In the genomic region with DNA sequence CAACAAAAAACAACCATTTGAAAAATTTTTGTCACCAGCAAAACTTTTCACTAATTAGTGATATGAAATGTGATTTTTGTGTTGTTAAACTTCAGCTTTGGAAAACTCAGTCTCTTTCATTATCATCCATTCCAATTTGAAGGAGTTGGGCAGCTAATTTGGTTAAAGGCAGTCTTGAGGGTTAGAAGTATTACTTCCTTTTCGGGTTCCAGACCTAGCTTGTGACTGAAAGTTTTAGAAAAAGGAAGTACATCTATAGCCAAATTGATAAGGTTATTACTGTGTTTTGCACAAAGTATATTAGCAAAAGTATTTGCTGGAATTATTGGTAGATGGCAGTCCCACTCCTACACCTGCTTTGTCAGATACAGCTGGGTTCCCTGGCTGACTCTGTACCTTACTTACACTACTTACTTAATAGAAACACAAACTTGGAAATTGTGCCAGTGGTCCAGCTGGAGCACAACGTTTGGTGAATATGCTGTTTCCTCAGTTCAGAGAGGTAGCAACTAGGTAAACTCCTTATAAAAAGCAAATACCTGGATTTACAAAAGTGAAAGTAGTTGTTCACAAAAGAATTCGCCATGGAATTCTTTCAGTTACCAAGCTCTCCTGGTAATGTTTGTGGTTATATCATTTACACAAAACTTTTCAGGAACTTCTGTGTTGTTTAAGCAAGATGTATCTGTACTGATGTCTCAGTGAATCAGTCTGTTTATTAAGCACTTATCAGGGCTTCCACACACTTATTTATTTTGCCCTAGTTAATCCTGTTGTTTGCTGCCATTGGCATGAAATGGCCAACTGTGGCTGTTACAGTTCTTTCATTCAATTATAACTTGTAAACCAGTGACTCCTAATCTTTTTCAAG, we compare ENCODE assay signal across 12 cellular contexts. TPM values are rescaled to one million over a fixed set of nuclear protein-coding genes. Genes with fewer than 3 reads are reported as not detected.
DNase-seq lines count a peak whose midpoint lies in the region; ATAC-seq and TF ChIP-seq lines count a peak whose summit lies in the region.
"Had no signal": no experiment of that assay in that cellular context is flagged by ENCODE, and none has a peak within 500 bp of the region (broad histone marks: within the 10 kb centered on the region; RNA-seq: fewer than 3 reads in every experiment).

No MANE protein-coding gene starts in this region.

- peak; percentile 71 for ATAC-seq in GM18907 (IDR thresholded peaks at IDR 0.05; ENCODE audit: unreplicated experiment)
- peak; percentile 68 for ATAC-seq in HG02759 (IDR thresholded peaks at IDR 0.05; ENCODE audit: unreplicated experiment)
- ATAC-seq: activated CD4-positive, CD25-positive, alpha-beta regulatory T cell treated with anti-CD3 and anti-CD28 coated beads, Interleukin-2, amount 50 U/mL, for 24 hours had no signal

- peaks cover 9% of the 10 kb centered on the region for H3K4me1 ChIP-seq in mucosa of stomach (ENCODE audit: control insufficient read depth, insufficient read depth, low read length)
- H3K4me1 ChIP-seq in ascending aorta: no peaks in the 10 kb centered on the region
- no peaks in the 10 kb centered on the region for H3K4me1 ChIP-seq in BE2C
- no peaks in the 10 kb centered on the region for H3K4me1 ChIP-seq in ovary (ENCODE audit: insufficient read depth)

- H3K27ac ChIP-seq in ascending aorta (no peak overlapping the region), ovary (no peak overlapping the region)

- no peaks in the 10 kb centered on the region for H3K9me3 ChIP-seq in mucosa of stomach (ENCODE audit: control insufficient read depth, low read length)
- H3K9me3 ChIP-seq in ascending aorta: no peaks in the 10 kb centered on the region
- H3K9me3 ChIP-seq in BE2C: no peaks in the 10 kb centered on the region; the same call in 1 of the 2 replicates
- no peaks in the 10 kb centered on the region for H3K9me3 ChIP-seq in ovary

- WGBS in ovary, 3 donors: 62 to 67% (median 67%) methylated on average over 3 of the region's 3 CpGs

- no peak overlapping the region for H3K4me3 ChIP-seq in mucosa of stomach (ENCODE audit: low read length)
- H3K4me3 ChIP-seq in ascending aorta: no peak overlapping the region
- no peak overlapping the region for H3K4me3 ChIP-seq in BE2C (ENCODE audit: low read depth, low read length)
- no peak overlapping the region for H3K4me3 ChIP-seq in ovary

- TF ChIP-seq EP300 in ovary (IDR thresholded peaks at IDR 0.05): no peak

- H3K9ac ChIP-seq in mucosa of stomach (ENCODE audit: low read length): peak overlapping the region; percentile 24

- no peak for TF ChIP-seq CTCF in ascending aorta (IDR thresholded peaks at IDR 0.05)
- no peak for TF ChIP-seq CTCF in BE2C (IDR thresholded peaks at IDR 0.05; ENCODE audit: low read depth, low read length)
- TF ChIP-seq CTCF in ovary (IDR thresholded peaks at IDR 0.05): no peak

- intact Hi-C loops in ascending aorta (cut with DNase I) (no loop called here), ovary (cut with DNase I) (loop anchor here in 1 of 4 donors (10.0 kb wide), 1 partner anchor 109 kb away; no protein-coding TSS in a partner anchor)

- no peak for TF ChIP-seq POLR2A in ovary (IDR thresholded peaks at IDR 0.05)

- DNase-seq in NOMO-1 treated with DMSO at 0.1 percent for 48 hours (lab: John Stamatoyannopoulos, UW; ENCODE audit: unreplicated experiment): peak; percentile 93
- no peak for DNase-seq in effector CD4-positive, alpha-beta T cell
- DNase-seq in ascending aorta (ENCODE audit: low spot score in 2 of 2): no peak
- no peak for DNase-seq in BE2C
- no peak for DNase-seq in ovary
- DNase-seq: dermis blood vessel endothelial cell, mammary epithelial cell, NCI-H1092 treated with DMSO at 0.1 percent for 48 hours had no signal

- H3K27me3 ChIP-seq in mucosa of stomach (ENCODE audit: control insufficient read depth, insufficient read depth, low read length) (no peaks in the 10 kb centered on the region), ascending aorta (no peaks in the 10 kb centered on the region), BE2C (no peaks in the 10 kb centered on the region), ovary (no peaks in the 10 kb centered on the region)

- H3K36me3 ChIP-seq in mucosa of stomach (ENCODE audit: control insufficient read depth, insufficient read depth, low read length) (peaks cover 6% of the 10 kb centered on the region), ascending aorta (peaks cover 22 to 46% of the 10 kb centered on the region in 2 donors), BE2C (peaks cover 6% of the 10 kb centered on the region), ovary (no peaks in the 10 kb centered on the region)

RNA-seq across cellular contexts. Expression of gene TIPARP, which starts 31.6 kb away (rescaled TPM):
- total RNA-seq in ascending aorta (7.2 TPM), ovary (100 to 1,000 TPM in 2 of 7 donors, 10 to 100 TPM in 5; 26.3 to 109 (median 48.7) TPM)
- 3.3 TPM for polyA plus RNA-seq in BE2C (2012; ENCODE audit: insufficient read depth, insufficient read length, low read depth)
- 10 to 100 TPM; 11.3 to 21.4 TPM for polyA plus RNA-seq in ovary
